In the genomic region with DNA sequence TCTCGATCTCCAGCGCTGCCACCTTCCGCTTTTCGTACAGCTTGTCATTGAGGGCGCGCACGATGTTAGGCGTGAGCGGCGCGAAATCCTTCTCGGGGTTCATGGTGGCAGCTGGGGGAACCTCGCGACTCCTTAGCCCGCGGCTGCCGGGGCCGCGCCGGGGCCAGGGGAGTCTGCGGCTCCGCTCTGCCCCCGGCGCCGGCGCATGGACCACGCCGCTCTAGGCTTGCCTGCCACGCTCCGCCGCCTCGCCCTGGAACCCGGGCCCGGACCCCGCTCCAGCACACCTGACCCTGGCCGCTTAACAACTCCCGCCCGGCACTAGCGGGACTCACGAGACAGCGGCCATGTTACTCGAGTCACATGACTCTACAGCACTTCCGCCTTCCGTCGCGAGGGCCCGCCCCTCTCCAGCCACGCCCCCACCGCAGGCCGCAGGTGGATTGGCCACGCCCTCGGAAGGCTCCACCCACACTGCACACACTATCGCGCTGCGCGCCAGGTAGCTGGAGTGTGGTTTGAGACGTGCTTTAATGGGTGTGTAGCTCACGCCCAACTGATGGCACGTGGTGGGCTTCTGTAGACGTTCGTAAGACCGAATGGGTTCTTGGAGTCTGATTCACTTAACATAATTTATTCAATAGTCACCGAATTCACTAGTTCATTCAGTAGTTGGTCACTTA, we compare ENCODE assay signal across 8 cellular contexts. TPM values are rescaled to one million over a fixed set of nuclear protein-coding genes. Genes with fewer than 3 reads are reported as not detected.
DNase-seq lines count a peak whose midpoint lies in the region; ATAC-seq, FAIRE-seq and TF ChIP-seq lines count a peak whose summit lies in the region.

A gene (minus strand): TSS at position 361 of the 683 bp plus-strand sequence. CDS start 258 bp downstream, at position 103.

- TF ChIP-seq CTCF in WERI-Rb-1 (IDR thresholded peaks at IDR 0.05; ENCODE audit: low read depth, low read length) (no peak), bronchial epithelial cell (IDR thresholded peaks at IDR 0.05; ENCODE audit: insufficient read depth, low read length, severe bottlenecking) (no peak), smooth muscle cell (IDR thresholded peaks at IDR 0.05; ENCODE audit: borderline replicate concordance, insufficient read depth, poor library complexity, severe bottlenecking) (no peak)

- peak within 1 kb of the TSS; percentile 95 for H2AFZ ChIP-seq in smooth muscle cell (ENCODE audit: low read depth)

- DNase-seq in ACHN: peak; percentile 95
- DNase-seq in NCI-H2227 (lab: John Stamatoyannopoulos, UW; ENCODE audit: unreplicated experiment): peak; percentile 93
- DNase-seq in WERI-Rb-1: peak; percentile 96
- DNase-seq in bronchial epithelial cell (ENCODE audit: low read depth): peak; percentile 89
- peak; percentile 99 for DNase-seq in iPS-NIHi11 (ENCODE audit: low spot score)
- DNase-seq in smooth muscle cell (lab: John Stamatoyannopoulos, UW; ENCODE audit: unreplicated experiment): peak; percentile 51

- peaks cover 31% of the 10 kb centered on the region for H3K79me2 ChIP-seq in smooth muscle cell (ENCODE audit: low read depth)

- peak within 1 kb of the TSS; percentile 90 for H3K9ac ChIP-seq in smooth muscle cell (ENCODE audit: low read depth)

- in situ Hi-C loops in ACHN (cut with HindIII; ENCODE audit: low pct_ligation_motif_present, low pct_unique_long_range_greater_than_20kb, low sequenced_read_pairs): no loop called here

- H3K4me3 ChIP-seq in WERI-Rb-1 (ENCODE audit: low read depth, low read length) (peak within 1 kb of the TSS; percentile 66), bronchial epithelial cell (ENCODE audit: low read depth, low read length) (peak within 1 kb of the TSS; percentile 90), smooth muscle cell (peak within 1 kb of the TSS; percentile 90)

- H3K36me3 ChIP-seq in WERI-Rb-1 (peaks cover 13% of the 10 kb centered on the region; the same call in 1 of the 2 replicates), bronchial epithelial cell (ENCODE audit: control insufficient read depth, insufficient read depth, low read length) (peaks cover 5% of the 10 kb centered on the region), smooth muscle cell (ENCODE audit: low read depth) (no peaks in the 10 kb centered on the region)

- peaks cover 6% of the 10 kb centered on the region for H4K20me1 ChIP-seq in smooth muscle cell (ENCODE audit: low read depth)

- no peak for FAIRE-seq in bronchial epithelial cell (lab: Jason Lieb, UNC)

- 1% methylated on average over 58 of the region's 63 CpGs for WGBS in smooth muscle cell (ENCODE audit: low lambda C conversion rate)

- H3K9me3 ChIP-seq in WERI-Rb-1 (ENCODE audit: severe bottlenecking): peaks cover 6% of the 10 kb centered on the region
- H3K9me3 ChIP-seq in smooth muscle cell (replicated peaks; ENCODE audit: low read depth): no peaks in the 10 kb centered on the region

- H3K4me1 ChIP-seq in smooth muscle cell (ENCODE audit: low read depth): peaks cover 9% of the 10 kb centered on the region

- no peaks in the 10 kb centered on the region for H3K27me3 ChIP-seq in WERI-Rb-1 (ENCODE audit: insufficient read depth, low read depth, severe bottlenecking)
- H3K27me3 ChIP-seq in bronchial epithelial cell (ENCODE audit: control insufficient read depth, insufficient read depth, low read length): no peaks in the 10 kb centered on the region
- no peaks in the 10 kb centered on the region for H3K27me3 ChIP-seq in smooth muscle cell (ENCODE audit: low read depth)

- peak within 1 kb of the TSS; percentile 71 for H3K27ac ChIP-seq in WERI-Rb-1
- no peak within 1 kb of the TSS for H3K27ac ChIP-seq in smooth muscle cell (ENCODE audit: low read depth)

- ATAC-seq in GM18907 (IDR thresholded peaks at IDR 0.05; ENCODE audit: unreplicated experiment) (peak; percentile 93), HG03139 (IDR thresholded peaks at IDR 0.05; ENCODE audit: unreplicated experiment) (peak; percentile 92)

- no peaks in the 10 kb centered on the region for H3F3A ChIP-seq in smooth muscle cell (ENCODE audit: low read depth)

- H3K4me2 ChIP-seq in smooth muscle cell: peak within 1 kb of the TSS; percentile 99

RNA-seq across cellular contexts. Expression of the gene that starts here (rescaled TPM):
- total RNA-seq in bronchial epithelial cell (18.4 and 36.0 TPM in 2 replicates), smooth muscle cell (22.7 and 27.9 TPM in 2 replicates)
- polyA plus RNA-seq in smooth muscle cell: 42.0 and 52.3 TPM in 2 replicates
